28 cellular contexts compared by ENCODE assay signal in the genomic region with DNA sequence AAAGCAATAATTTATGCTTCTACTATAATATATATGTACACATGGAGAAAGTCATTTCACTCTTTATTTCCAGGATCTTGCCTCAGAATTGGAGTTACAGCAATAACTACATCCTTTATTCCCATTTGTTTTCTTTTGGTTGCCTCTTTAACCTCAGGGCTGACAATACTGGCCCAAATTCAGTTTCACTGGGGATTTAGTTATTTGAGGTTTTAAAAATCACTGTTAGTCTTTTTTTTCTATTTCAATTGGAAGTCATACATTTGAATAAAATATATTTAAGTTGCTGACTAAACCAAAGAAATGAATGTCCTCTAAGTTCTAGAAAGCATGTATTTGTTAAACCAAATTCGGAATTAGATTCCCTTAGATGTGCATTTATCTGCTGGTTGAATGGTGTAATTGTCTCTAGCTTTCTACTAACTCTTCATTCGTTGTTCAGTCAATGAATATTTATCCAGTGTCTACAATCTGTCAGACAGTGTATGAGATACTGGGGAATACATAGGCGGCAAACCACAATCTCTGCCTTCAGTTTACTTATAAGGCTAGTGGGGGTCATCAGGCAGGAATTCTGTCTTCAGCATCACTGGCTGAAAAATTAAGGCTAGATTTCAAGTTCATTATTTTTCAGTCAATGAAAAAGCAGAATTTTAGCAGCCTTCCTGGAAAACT.
"Had no signal": no experiment of that assay in that cellular context is flagged by ENCODE, and none has a peak within 500 bp of the region (broad histone marks: within the 10 kb centered on the region; RNA-seq: fewer than 3 reads in every experiment).

No MANE protein-coding gene starts in this region.

- DNase-seq: activated CD4-positive, alpha-beta memory T cell treated with anti-CD3 and anti-CD28 coated beads for 36 hours; activated CD4-positive, alpha-beta T cell treated with anti-CD3 and anti-CD28 coated beads, Interleukin-2, amount 10 ng/mL, durations not matched to agents 24 days and 14 days; activated CD4-positive, CD25-positive, alpha-beta regulatory T cell treated with anti-CD3 and anti-CD28 coated beads, Interleukin-2, amount 50 U/mL, for 72 hours; activated CD8-positive, alpha-beta memory T cell treated with anti-CD3 and anti-CD28 coated beads, Interleukin-2, amount 50 U/mL, for 4 hours; activated gamma-delta T cell; activated naive CD4-positive, alpha-beta T cell treated with anti-CD3 and anti-CD28 coated beads, Interleukin-2, amount 10 ng/mL, durations not matched to agents 7 days and 5 days; activated T-cell treated with anti-CD3 and anti-CD28 coated beads, Interleukin-2, amount 50 U/mL, for 24 hours; amygdala; body of pancreas; cerebellar nuclear complex; endodermal cell; head of caudate nucleus; hypothalamus; immature natural killer cell; kidney; midbrain; naive thymus-derived CD4-positive, alpha-beta T cell; pancreas; spleen; stimulated activated naive CD4-positive, alpha-beta T cell treated with Interleukin-2 at 50 U/mL for 16 hours; T-helper 2 cell; testis; transverse colon had no signal

- H3K36me3 Mint-ChIP-seq: activated CD4-positive, alpha-beta memory T cell treated with anti-CD3 and anti-CD28 coated beads for 36 hours; activated naive CD4-positive, alpha-beta T cell treated with anti-CD3 and anti-CD28 coated beads, Interleukin-2, amount 10 ng/mL, durations not matched to agents 7 days and 5 days; immature natural killer cell; naive thymus-derived CD4-positive, alpha-beta T cell had no signal

- H3K36me3 ChIP-seq: cardiac muscle cell, esophagus muscularis mucosa, gastroesophageal sphincter, pancreas, right atrium auricular region, spleen, transverse colon had no signal

- H3K27me3 ChIP-seq: body of pancreas, cardiac muscle cell, esophagus muscularis mucosa, gastroesophageal sphincter, pancreas, right atrium auricular region, spleen, testis, transverse colon had no signal

- H3K4me3 Mint-ChIP-seq: activated CD4-positive, alpha-beta memory T cell treated with anti-CD3 and anti-CD28 coated beads for 36 hours; activated CD4-positive, alpha-beta T cell treated with anti-CD3 and anti-CD28 coated beads, Interleukin-2, amount 10 ng/mL, durations not matched to agents 24 days and 14 days; activated naive CD4-positive, alpha-beta T cell treated with anti-CD3 and anti-CD28 coated beads, Interleukin-2, amount 10 ng/mL, durations not matched to agents 7 days and 5 days; activated T-cell treated with anti-CD3 and anti-CD28 coated beads, Interleukin-2, amount 50 U/mL, for 24 hours; dendritic cell treated with granulocyte-macrophage colony-stimulating factor and Interleukin-4, amounts not matched to agents 40 ng/mL and 50 ng/mL, for 4 days; endodermal cell; immature natural killer cell; naive thymus-derived CD4-positive, alpha-beta T cell had no signal

- H3K9me3 ChIP-seq: body of pancreas, esophagus muscularis mucosa, gastroesophageal sphincter, pancreas, right atrium auricular region, spleen, testis, transverse colon had no signal

- H3K4me1 Mint-ChIP-seq: activated CD4-positive, alpha-beta T cell treated with anti-CD3 and anti-CD28 coated beads, Interleukin-2, amount 10 ng/mL, durations not matched to agents 24 days and 14 days; activated naive CD4-positive, alpha-beta T cell treated with anti-CD3 and anti-CD28 coated beads, Interleukin-2, amount 10 ng/mL, durations not matched to agents 7 days and 5 days; immature natural killer cell had no signal

- H3K4me1 ChIP-seq: body of pancreas, gastroesophageal sphincter, pancreas, right atrium auricular region, spleen, testis, transverse colon had no signal

- ATAC-seq: body of pancreas; gastroesophageal sphincter; naive thymus-derived CD4-positive, alpha-beta T cell; pancreas had no signal

- H3K27ac ChIP-seq: body of pancreas, cardiac muscle cell, esophagus muscularis mucosa, gastroesophageal sphincter, pancreas, right atrium auricular region, spleen, testis, transverse colon had no signal

- H3K27ac Mint-ChIP-seq: activated CD4-positive, alpha-beta memory T cell treated with anti-CD3 and anti-CD28 coated beads for 36 hours; activated CD4-positive, alpha-beta T cell treated with anti-CD3 and anti-CD28 coated beads, Interleukin-2, amount 10 ng/mL, durations not matched to agents 24 days and 14 days; activated naive CD4-positive, alpha-beta T cell treated with anti-CD3 and anti-CD28 coated beads, Interleukin-2, amount 10 ng/mL, durations not matched to agents 7 days and 5 days; activated T-cell treated with anti-CD3 and anti-CD28 coated beads, Interleukin-2, amount 50 U/mL, for 24 hours; dendritic cell treated with granulocyte-macrophage colony-stimulating factor and Interleukin-4, amounts not matched to agents 40 ng/mL and 50 ng/mL, for 4 days; endodermal cell; immature natural killer cell had no signal

- H3K9me3 Mint-ChIP-seq: activated CD4-positive, alpha-beta memory T cell treated with anti-CD3 and anti-CD28 coated beads for 36 hours; activated CD4-positive, alpha-beta T cell treated with anti-CD3 and anti-CD28 coated beads, Interleukin-2, amount 10 ng/mL, durations not matched to agents 24 days and 14 days; activated naive CD4-positive, alpha-beta T cell treated with anti-CD3 and anti-CD28 coated beads, Interleukin-2, amount 10 ng/mL, durations not matched to agents 7 days and 5 days; activated T-cell treated with anti-CD3 and anti-CD28 coated beads, Interleukin-2, amount 50 U/mL, for 24 hours; endodermal cell; naive thymus-derived CD4-positive, alpha-beta T cell had no signal

- H3K27me3 Mint-ChIP-seq: activated CD4-positive, alpha-beta memory T cell treated with anti-CD3 and anti-CD28 coated beads for 36 hours; activated T-cell treated with anti-CD3 and anti-CD28 coated beads, Interleukin-2, amount 50 U/mL, for 24 hours had no signal

- H3K4me3 ChIP-seq: body of pancreas, cardiac muscle cell, esophagus muscularis mucosa, gastroesophageal sphincter, pancreas, right atrium auricular region, spleen, testis, transverse colon had no signal
